11 cellular contexts compared by ENCODE assay signal in the genomic region with DNA sequence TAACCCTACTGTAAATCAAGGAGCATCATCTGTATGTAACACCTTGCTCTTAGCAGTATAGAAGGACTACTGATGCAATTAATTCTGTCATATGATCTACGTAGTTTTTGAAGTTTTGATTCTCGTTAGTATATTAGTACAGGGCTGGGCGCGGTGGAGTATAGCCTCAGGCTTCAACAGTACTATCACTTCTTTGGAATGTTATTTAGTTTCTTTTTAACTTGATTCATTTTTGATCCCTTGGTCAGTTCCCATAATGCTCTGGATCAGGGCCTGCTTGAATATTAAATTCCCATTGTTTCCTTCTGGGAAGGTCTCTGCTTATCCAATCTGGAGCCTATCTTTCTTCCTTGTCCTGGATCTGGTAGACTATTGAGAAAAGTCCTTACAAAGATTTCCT. TPM values are rescaled to one million over a fixed set of nuclear protein-coding genes. Genes with fewer than 3 reads are reported as not detected.
A peak's percentile ranks its signal among the peaks of the same experiment; 100 is the strongest.
DNase-seq lines count a peak whose midpoint lies in the region; ATAC-seq and TF ChIP-seq lines count a peak whose summit lies in the region.
"Had no signal": no experiment of that assay in that cellular context is flagged by ENCODE, and none has a peak within 500 bp of the region (broad histone marks: within the 10 kb centered on the region; RNA-seq: fewer than 3 reads in every experiment).

No MANE protein-coding gene starts in this region.

- TF ChIP-seq POLR2A in vagina (IDR thresholded peaks at IDR 0.05), result no peak

- peak overlapping the region; percentile 1 to 44 for H3K27ac ChIP-seq in right atrium auricular region
- no peak overlapping the region for H3K27ac ChIP-seq in left ventricle myocardium inferior (replicated peaks)
- H3K27ac ChIP-seq in vagina, result peak overlapping the region; percentile 73

- no peak for ATAC-seq in HG03159 (IDR thresholded peaks at IDR 0.05; ENCODE audit: unreplicated experiment)
- ATAC-seq in GM19452 (IDR thresholded peaks at IDR 0.05; ENCODE audit: unreplicated experiment), result no peak

- DNase-seq in right atrium auricular region (ENCODE audit: low spot score) (no peak), left ventricle myocardium inferior (no peak), amniotic epithelial cell (ENCODE audit: low read depth) (peak; percentile 21), kidney tubule cell (ENCODE audit: low spot score) (peak; percentile 87), vagina (ENCODE audit: extremely low spot score in 2 of 2) (no peak), NCI-H187 treated with DMSO at 0.1 percent for 48 hours (lab: John Stamatoyannopoulos, UW) (no peak)
- DNase-seq: activated CD4-positive, alpha-beta T cell treated with anti-CD3 and anti-CD28 coated beads, Interleukin-2, amount 50 U/mL, for 1 hour; mesendoderm had no signal

- no peaks in the 10 kb centered on the region for H3K9me3 ChIP-seq in right atrium auricular region
- H3K9me3 ChIP-seq in left ventricle myocardium inferior (replicated peaks), result no peaks in the 10 kb centered on the region
- H3K9me3 ChIP-seq in vagina, result no peaks in the 10 kb centered on the region
- H3K9me3 ChIP-seq: tibial nerve had no signal

- no peaks in the 10 kb centered on the region for H3K27me3 ChIP-seq in right atrium auricular region
- no peaks in the 10 kb centered on the region for H3K27me3 ChIP-seq in left ventricle myocardium inferior (ENCODE audit: low read depth)
- no peaks in the 10 kb centered on the region for H3K27me3 ChIP-seq in vagina
- H3K27me3 ChIP-seq: tibial nerve had no signal

- H3K4me3 ChIP-seq in right atrium auricular region, result no peak overlapping the region
- H3K4me3 ChIP-seq in left ventricle myocardium inferior, result no peak overlapping the region
- H3K4me3 ChIP-seq in vagina, result no peak overlapping the region

- no peaks in the 10 kb centered on the region for H3K36me3 ChIP-seq in right atrium auricular region
- H3K36me3 ChIP-seq in left ventricle myocardium inferior, result no peaks in the 10 kb centered on the region
- H3K36me3 ChIP-seq in vagina, result no peaks in the 10 kb centered on the region

- peaks cover 0 to 11% of the 10 kb centered on the region in 2 donors for H3K4me1 ChIP-seq in right atrium auricular region
- peaks cover 12% of the 10 kb centered on the region for H3K4me1 ChIP-seq in left ventricle myocardium inferior
- peaks cover 19% of the 10 kb centered on the region for H3K4me1 ChIP-seq in vagina

- TF ChIP-seq CTCF in right atrium auricular region (IDR thresholded peaks at IDR 0.05) (no peak), left ventricle myocardium inferior (IDR thresholded peaks at IDR 0.05; ENCODE audit: borderline replicate concordance) (no peak), vagina (IDR thresholded peaks at IDR 0.05) (no peak)

- intact Hi-C loops in left ventricle myocardium inferior (cut with micrococcal nuclease), result no loop called here
- intact Hi-C loops in vagina (cut with DNase I), result no loop called here

RNA-seq across cellular contexts. Expression of a gene that starts 23.9 kb away (rescaled TPM):
- 10 to 100 TPM in 1 of 2 donors, 1 to 10 TPM in 1; 7.0 to 11.7 TPM for total RNA-seq in right atrium auricular region
- total RNA-seq in left ventricle myocardium inferior, result 8.0 TPM
- 7.4 TPM for total RNA-seq in vagina

Comparison
In these comparisons a context has a peak if more than half of its experiments do, and no peak if none do; other contexts are left out.
1. DNase-seq: peak in amniotic epithelial cell (single experiment) and kidney tubule cell (single experiment); none in right atrium auricular region (single experiment), left ventricle myocardium inferior (single experiment), vagina (0 of 2) and NCI-H187 treated with DMSO at 0.1 percent for 48 hours (single experiment).